In genomic region chr16:85042126-85042525, GRCh38 we compare ENCODE assay signal across 17 cellular contexts. TPM values are rescaled to one million over a fixed set of nuclear protein-coding genes. Genes with fewer than 3 reads are reported as not detected.
DNase-seq lines count a peak whose midpoint lies in the region; ATAC-seq and TF ChIP-seq lines count a peak whose summit lies in the region.
"Had no signal": no experiment of that assay in that cellular context is flagged by ENCODE, and none has a peak within 500 bp of the region (broad histone marks: within the 10 kb centered on the region; RNA-seq: fewer than 3 reads in every experiment).

No MANE protein-coding gene starts in this region.

- H3K27me3 Mint-ChIP-seq in glutamatergic neuron (ENCODE audit: unreplicated experiment), result no peaks in the 10 kb centered on the region
- H3K27me3 Mint-ChIP-seq: T-cell had no signal

- H3K4me3 ChIP-seq in HEK293 (ENCODE audit: low read depth, low read length), result no peak overlapping the region
- H3K4me3 ChIP-seq in mucosa of descending colon, result no peak overlapping the region

- peaks cover 30% of the 10 kb centered on the region for H3K4me1 Mint-ChIP-seq in glutamatergic neuron (ENCODE audit: low read depth, unreplicated experiment)

- H3K9me3 ChIP-seq in HEK293 (ENCODE audit: control insufficient read depth, insufficient read depth, low read depth, low read length) (no peaks in the 10 kb centered on the region), mucosa of descending colon (no peaks in the 10 kb centered on the region)
- H3K9me3 ChIP-seq: BE2C had no signal

- H3K4me3 Mint-ChIP-seq in glutamatergic neuron (ENCODE audit: unreplicated experiment), result no peak overlapping the region
- H3K4me3 Mint-ChIP-seq: T-cell had no signal

- POLR2A ChIA-PET in HEK293 (lab: Yijun Ruan, JAX), result no interaction called here

- CTCF ChIA-PET in HEK293 (lab: Yijun Ruan, JAX), result interaction anchor here (1.1 kb wide), 1 partner anchor 15 kb away, joined by 4 read pairs; no protein-coding TSS in a partner anchor

- no peak overlapping the region for H3K27ac ChIP-seq in HEK293 (ENCODE audit: extremely low read depth, low read depth, low read length)

- TF ChIP-seq CTCF in HEK293 (tag by site-specific recombination; IDR thresholded peaks at IDR 0.05) (no peak), glutamatergic neuron (IDR thresholded peaks at IDR 0.05; ENCODE audit: partially characterized antibody, unreplicated experiment) (no peak), mucosa of descending colon (IDR thresholded peaks at IDR 0.05) (no peak)

- H3K36me3 ChIP-seq in HEK293 (ENCODE audit: control insufficient read depth in 2 of 2, insufficient read depth in 1 of 2, low read length in 2 of 2) (no peaks in the 10 kb centered on the region), mucosa of descending colon (ENCODE audit: low read depth) (no peaks in the 10 kb centered on the region)
- H3K36me3 ChIP-seq: BE2C had no signal

- ATAC-seq in GM21737 (IDR thresholded peaks at IDR 0.05; ENCODE audit: unreplicated experiment) (no peak), mucosa of descending colon (no peak), HG02840 (IDR thresholded peaks at IDR 0.05; ENCODE audit: low FRiP score, unreplicated experiment) (no peak)
- ATAC-seq: Panc1, T-cell had no signal

- no peaks in the 10 kb centered on the region for H3K36me3 Mint-ChIP-seq in glutamatergic neuron (ENCODE audit: unreplicated experiment)

- DNase-seq in DMS 273 (lab: John Stamatoyannopoulos, UW; ENCODE audit: unreplicated experiment) (peak; percentile 70), NCI-H524 treated with DMSO at 0.1 percent for 48 hours (lab: John Stamatoyannopoulos, UW) (peak; percentile 59), glutamatergic neuron (no peak), mucosa of descending colon (no peak)
- DNase-seq: BE2C; DMS79; KBM-7; MM.1S; NCI-H1048; NCI-H1436 treated with DMSO at 0.1 percent for 48 hours; NCI-H2029 treated with DMSO at 0.1 percent for 48 hours; NK-92 treated with Interleukin-12 subunit alpha and Interleukin-12 subunit beta, amount 100 ng/mL, for 24 hours; T-cell had no signal

- H3K27ac Mint-ChIP-seq in glutamatergic neuron (ENCODE audit: unreplicated experiment), result peak overlapping the region; percentile 86

- intact Hi-C loops in mucosa of descending colon (cut with DNase I, micrococcal nuclease), result no loop called here

- H3K4me1 ChIP-seq in HEK293 (ENCODE audit: control insufficient read depth, insufficient read depth, low read length), result peaks cover 1% of the 10 kb centered on the region; the same call in 1 of the 2 replicates
- peaks cover 8% of the 10 kb centered on the region for H3K4me1 ChIP-seq in mucosa of descending colon (ENCODE audit: low read depth)

- H3K9me3 Mint-ChIP-seq in glutamatergic neuron (ENCODE audit: unreplicated experiment), result peaks cover 8% of the 10 kb centered on the region
- H3K9me3 Mint-ChIP-seq: T-cell had no signal

TF ChIP-seq in HEK293, 187 proteins besides CTCF, POLR2A, EP300 and RAD21:
- TF ChIP-seq WT1 (tag by site-specific recombination; IDR thresholded peaks at IDR 0.05) (no peak), ZNF692 (tag by site-specific recombination; IDR thresholded peaks at IDR 0.05) (peak; percentile 44; the same call in 1 of the 2 replicates)

RNA-seq across cellular contexts. Expression of gene KIAA0513, which starts 14.5 kb away (rescaled TPM):
- total RNA-seq in glutamatergic neuron (ENCODE audit: unreplicated experiment) (56.1 TPM), mucosa of descending colon (10 to 100 TPM; 31.9 to 36.5 (median 33.5) TPM)

RNA-seq across cellular contexts. Expression of gene ZDHHC7, which starts 30.8 kb away (rescaled TPM):
- total RNA-seq in glutamatergic neuron (ENCODE audit: unreplicated experiment) (43.6 TPM), mucosa of descending colon (10 to 100 TPM; 69.8 to 96.1 (median 78.7) TPM)

Comparison
In these comparisons a context has a peak if more than half of its experiments do, and no peak if none do; other contexts are left out.
1. DNase-seq: peak in DMS 273 (single experiment) and NCI-H524 treated with DMSO at 0.1 percent for 48 hours (single experiment); none in glutamatergic neuron (single experiment) and mucosa of descending colon (0 of 3).